ENCODE assay signal across 11 cellular contexts in genomic region chr6:1931817-1932216, GRCh38.
"Had no signal": no experiment of that assay in that cellular context is flagged by ENCODE, and none has a peak within 500 bp of the region (broad histone marks: within the 10 kb centered on the region; RNA-seq: fewer than 3 reads in every experiment).

No MANE protein-coding gene starts in this region.

- FAIRE-seq: H1, H54 had no signal

- H3K4me1 Mint-ChIP-seq: GM23338, H9 had no signal

- ATAC-seq: GM23338, HCT116 had no signal

- H3K9ac ChIP-seq: GM23248 had no signal

- H3K4me3 Mint-ChIP-seq: GM23338, H9, HFFc6 had no signal

- H2AFZ ChIP-seq: GM23248, GM23338 had no signal

- H3K9me3 Mint-ChIP-seq: GM23338 had no signal

- H3K4me3 ChIP-seq: GM23248, GM23338, HAP-1 had no signal

- H3K27ac ChIP-seq: GM23248 had no signal

- H3K4me2 ChIP-seq: GM23338 had no signal

- H3K4me1 ChIP-seq: HAP-1 had no signal

- DNase-seq: GM23248, GOT3, H7, H9, HCEC 1CT, HFFc6 had no signal

- H3K9me3 ChIP-seq: HAP-1 had no signal

- H3K27ac Mint-ChIP-seq: GM23338, H9, HFFc6 had no signal

- H3K36me3 ChIP-seq: HAP-1 had no signal
